In genomic region chr4:76813070-76813469, GRCh38 we compare ENCODE assay signal across 26 cellular contexts.
A peak's percentile ranks its signal among the peaks of the same experiment; 100 is the strongest.
DNase-seq lines count a peak whose midpoint lies in the region; ATAC-seq, FAIRE-seq and TF ChIP-seq lines count a peak whose summit lies in the region.
"Had no signal": no experiment of that assay in that cellular context is flagged by ENCODE, and none has a peak within 500 bp of the region (broad histone marks: within the 10 kb centered on the region; RNA-seq: fewer than 3 reads in every experiment).

No MANE protein-coding gene starts in this region.

- no peak overlapping the region for H2AK5ac ChIP-seq in mesendoderm (ENCODE audit: low read length)

- H4K8ac ChIP-seq in mesendoderm (ENCODE audit: low read depth, low read length) = no peak overlapping the region

- H4K20me1 ChIP-seq in K562 (replicated peaks; ENCODE audit: control insufficient read depth, insufficient read depth, low read length) = no peaks in the 10 kb centered on the region

- H3K4me3 Mint-ChIP-seq in osteocyte (ENCODE audit: unreplicated experiment) = no peak overlapping the region
- H3K4me3 Mint-ChIP-seq: CD4-positive, alpha-beta memory T cell had no signal

- H2BK120ac ChIP-seq in mesendoderm (ENCODE audit: low read depth, low read length) = no peak overlapping the region

- H3K27me3 ChIP-seq in A673 (replicated peaks; ENCODE audit: insufficient read depth, low read depth, low read length, poor library complexity) (no peaks in the 10 kb centered on the region), K562 (ENCODE audit: control insufficient read depth in 2 of 2, insufficient read depth in 2 of 2, low read length in 2 of 2) (peaks cover 2 to 4% of the 10 kb centered on the region in 2 experiments; a peak in 1 of 5 replicates), mesendoderm (ENCODE audit: insufficient read depth, low read length, poor library complexity) (no peaks in the 10 kb centered on the region)
- H3K27me3 ChIP-seq: MG63, SJCRH30 had no signal

- no peaks in the 10 kb centered on the region for H3K79me1 ChIP-seq in mesendoderm (ENCODE audit: low read length)

- H3K9me3 Mint-ChIP-seq in osteocyte (ENCODE audit: unreplicated experiment) = peaks cover 12% of the 10 kb centered on the region

- no peak for ATAC-seq in K562
- ATAC-seq: A549, GM12878, HCT116, PC-3 had no signal

- peak overlapping the region; percentile 39 for H2BK15ac ChIP-seq in mesendoderm (replicated peaks; ENCODE audit: low read depth)

- no peak for FAIRE-seq in K562 (lab: Jason Lieb, UNC)
- FAIRE-seq: A549, GM12878, H1 had no signal

- H3K56ac ChIP-seq in mesendoderm (ENCODE audit: low read length) = no peak overlapping the region

- WGBS in K562 (ENCODE audit: insufficient coverage, low coverage, missing lambda C conversion rate) = 34% methylated on average over 4 of the region's 4 CpGs
- no CpG with 5 or more reads among the region's 4 CpGs for WGBS in mesendoderm (ENCODE audit: extremely low coverage, insufficient coverage, low lambda C conversion rate)

- no peaks in the 10 kb centered on the region for H3K27me3 Mint-ChIP-seq in osteocyte (ENCODE audit: unreplicated experiment)

- intact Hi-C loops in A673 (cut with micrococcal nuclease; ENCODE audit: unreplicated experiment) = no loop called here
- intact Hi-C loops in K562 (cut with micrococcal nuclease) = no loop called here

- peaks cover 38% of the 10 kb centered on the region for H3K4me1 Mint-ChIP-seq in osteocyte (ENCODE audit: unreplicated experiment)
- H3K4me1 Mint-ChIP-seq: CD4-positive, alpha-beta memory T cell had no signal

- TF ChIP-seq CTCF in A673 (conservative IDR thresholded peaks at IDR 0.05; ENCODE audit: low read depth, low read length) = no peak
- no peak for TF ChIP-seq CTCF in K562 (IDR thresholded peaks at IDR 0.05 in 2 of 3, conservative IDR thresholded peaks at IDR 0.05 in 1 of 3; ENCODE audit: insufficient read depth in 2 of 3, low read depth in 1 of 3, low read length in 3 of 3)
- no peak for TF ChIP-seq CTCF in osteocyte (IDR thresholded peaks at IDR 0.05)

- H3K18ac ChIP-seq in mesendoderm (ENCODE audit: low read length) = no peak overlapping the region

- peak overlapping the region; percentile 66 for H3K27ac ChIP-seq in A673 (ENCODE audit: low read depth, low read length, poor library complexity, severe bottlenecking)
- H3K27ac ChIP-seq in K562 (ENCODE audit: extremely low read depth, low read depth, low read length) = no peak overlapping the region
- no peak overlapping the region for H3K27ac ChIP-seq in mesendoderm (ENCODE audit: low read depth, low read length)
- H3K27ac ChIP-seq: A549 had no signal

- DNase-seq in A673 (ENCODE audit: low spot score) (no peak), K562 (ENCODE audit: extremely low read depth in 1 of 4, low spot score in 3 of 4) (no peak), mesendoderm (no peak), osteocyte (ENCODE audit: extremely low spot score, unreplicated experiment) (no peak), COLO829 (ENCODE audit: low spot score) (no peak), hippocampal formation (lab: John Stamatoyannopoulos, UW) (no peak), SW 1271 (lab: John Stamatoyannopoulos, UW) (no peak)
- DNase-seq: C1 segment of cervical spinal cord; Caco-2; CD4-positive, alpha-beta memory T cell; GDM1; KBM-7; MG63; NCI-H1105 treated with DMSO at 0.1 percent for 48 hours; NCI-H146; NCI-H1930; NCI-H446 treated with DMSO at 0.1 percent for 48 hours; NCI-H526; NCI-H82; NK-92 treated with Interleukin-12 subunit alpha and Interleukin-12 subunit beta, amount 100 ng/mL, for 24 hours; PC-3; SJCRH30 had no signal

- H3K4ac ChIP-seq in mesendoderm (ENCODE audit: low read depth, low read length) = peak overlapping the region; percentile 36

- peaks cover 12% of the 10 kb centered on the region for H3K36me3 Mint-ChIP-seq in osteocyte (ENCODE audit: unreplicated experiment)
- H3K36me3 Mint-ChIP-seq: CD4-positive, alpha-beta memory T cell had no signal

- CTCF ChIA-PET in A673 (lab: Charles Lee) = no interaction called here
- CTCF ChIA-PET in K562 (lab: Yijun Ruan, JAX; ENCODE audit: low intra/inter-chr PET ratio) = no interaction called here

- no peak for TF ChIP-seq EP300 in K562 (IDR thresholded peaks at IDR 0.05; ENCODE audit: low read length)

- H2AFZ ChIP-seq in K562 (ENCODE audit: low read depth, low read length) = no peak overlapping the region

- no peak for TF ChIP-seq POLR2A in K562 (conservative IDR thresholded peaks at IDR 0.05)

- no TSS peak for BruUV-seq in A673 (replicated peaks; lab: Mats Ljungman, UMichigan)
- BruUV-seq in K562 (replicated peaks; lab: Mats Ljungman, UMichigan) = no TSS peak

- TF ChIP-seq RAD21 in K562 (CRISPR knock-in tag; conservative IDR thresholded peaks at IDR 0.05 in 1 of 2, IDR thresholded peaks at IDR 0.05 in 1 of 2) = no peak

- H3K9ac ChIP-seq in K562 (ENCODE audit: insufficient read depth in 1 of 2, low read depth in 2 of 2, low read length in 2 of 2) (no peak overlapping the region), mesendoderm (ENCODE audit: low read length) (no peak overlapping the region)

- in situ Hi-C loops in K562 (cut with MboI) = no loop called here

- no peaks in the 10 kb centered on the region for H3K9me3 ChIP-seq in A673 (ENCODE audit: low read depth, low read length, poor library complexity, severe bottlenecking)
- no peaks in the 10 kb centered on the region for H3K9me3 ChIP-seq in K562 (replicated peaks; ENCODE audit: control insufficient read depth, insufficient read depth, low read depth, low read length)
- H3K9me3 ChIP-seq: MG63 had no signal

- H3K79me2 ChIP-seq in K562 (ENCODE audit: control insufficient read depth, insufficient read depth, low read length) (no peaks in the 10 kb centered on the region), mesendoderm (ENCODE audit: control insufficient read depth, insufficient read depth, low read length) (no peaks in the 10 kb centered on the region)

- peak overlapping the region; percentile 79 for H3K27ac Mint-ChIP-seq in osteocyte (ENCODE audit: unreplicated experiment)
- H3K27ac Mint-ChIP-seq: CD4-positive, alpha-beta memory T cell had no signal

- POLR2A ChIA-PET in A673 (lab: Charles Lee; ENCODE audit: low non-redundant PET) = no interaction called here
- POLR2A ChIA-PET in K562 (lab: Yijun Ruan, JAX) = no interaction called here

- no peak overlapping the region for H3K23ac ChIP-seq in mesendoderm (ENCODE audit: low read length)

- no peak overlapping the region for H4K5ac ChIP-seq in mesendoderm (ENCODE audit: low read length)

- H3K4me3 ChIP-seq in A673 (ENCODE audit: low read depth, low read length, poor library complexity, severe bottlenecking) (no peak overlapping the region), K562 (no peak overlapping the region), mesendoderm (ENCODE audit: low read length) (no peak overlapping the region)
- H3K4me3 ChIP-seq: A549, GM12878, MG63 had no signal

- H3K4me2 ChIP-seq in K562 (ENCODE audit: insufficient read depth, low read length) = no peak overlapping the region
- H3K4me2 ChIP-seq in mesendoderm (ENCODE audit: low read length) = no peak overlapping the region
- H3K4me2 ChIP-seq: A549 had no signal

- no peak overlapping the region for H2BK5ac ChIP-seq in mesendoderm (ENCODE audit: low read length)

- H3K9me1 ChIP-seq in K562 (ENCODE audit: control insufficient read depth, insufficient read depth, low read length) = no peaks in the 10 kb centered on the region

- H3K4me1 ChIP-seq in A673 (ENCODE audit: insufficient read depth, low read length, poor library complexity, severe bottlenecking) (peaks cover 22% of the 10 kb centered on the region), K562 (replicated peaks in 1 of 2; ENCODE audit: control insufficient read depth in 2 of 2, insufficient read depth in 2 of 2, low read length in 2 of 2) (no peaks in the 10 kb centered on the region), mesendoderm (ENCODE audit: control insufficient read depth, low read depth, low read length) (peaks cover 4% of the 10 kb centered on the region)
- H3K4me1 ChIP-seq: A549, Caco-2 had no signal

- no peaks in the 10 kb centered on the region for H3K36me3 ChIP-seq in A673 (ENCODE audit: insufficient read depth, low read length, poor library complexity, severe bottlenecking)
- H3K36me3 ChIP-seq in K562 (ENCODE audit: control insufficient read depth, insufficient read depth, low read length) = no peaks in the 10 kb centered on the region
- no peaks in the 10 kb centered on the region for H3K36me3 ChIP-seq in mesendoderm (ENCODE audit: control insufficient read depth, insufficient read depth, low read length)
- H3K36me3 ChIP-seq: MG63, SJCRH30 had no signal

TF ChIP-seq in K562, 482 proteins besides CTCF, POLR2A, EP300 and RAD21:
- TF ChIP-seq KAT8 (IDR thresholded peaks at IDR 0.05; ENCODE audit: low read depth) = no peak
- TF ChIP-seq BCOR (IDR thresholded peaks at IDR 0.05) = peak; percentile 61; the same call in 1 of the 2 replicates
- TF ChIP-seq NEUROD1 (IDR thresholded peaks at IDR 0.05; ENCODE audit: borderline replicate concordance, low read depth, low read length, partially characterized antibody) = no peak
- TF ChIP-seq RBM25 (IDR thresholded peaks at IDR 0.05; ENCODE audit: low read depth, low read length, severe bottlenecking) = peak; percentile 91
